ENCODE assay signal across 16 cellular contexts in genomic region chr5:131364507-131365050, GRCh38.
A peak's percentile ranks its signal among the peaks of the same experiment; 100 is the strongest.
DNase-seq lines count a peak whose midpoint lies in the region; ATAC-seq and TF ChIP-seq lines count a peak whose summit lies in the region.
"Had no signal": no experiment of that assay in that cellular context is flagged by ENCODE, and none has a peak within 500 bp of the region (broad histone marks: within the 10 kb centered on the region; RNA-seq: fewer than 3 reads in every experiment).

No MANE protein-coding gene starts in this region.

- no peak for TF ChIP-seq CTCF in natural killer cell (IDR thresholded peaks at IDR 0.05)

- no peaks in the 10 kb centered on the region for H3K27me3 Mint-ChIP-seq in CD8-positive, alpha-beta memory T cell
- H3K27me3 Mint-ChIP-seq in activated T-helper 2 cell treated with anti-CD3 and anti-CD28 coated beads, Interferon-gamma antibody, Interleukin-2, Interleukin-4, amounts not matched to agents 10 μg/mL and 5 μg/mL and 100 μg/mL, durations not matched to agents 14 hours and 24 hours and 36 hours (ENCODE audit: low read depth): no peaks in the 10 kb centered on the region
- no peaks in the 10 kb centered on the region for H3K27me3 Mint-ChIP-seq in natural killer cell (ENCODE audit: low read depth in 2 of 2)

- no peak overlapping the region for H3K27ac ChIP-seq in CD8-positive, alpha-beta memory T cell (ENCODE audit: low read depth, low read length)
- H3K27ac ChIP-seq: body of pancreas, hepatocyte, SK-N-MC, transverse colon, WERI-Rb-1 had no signal

- POLR2A ChIA-PET in CD8-positive, alpha-beta memory T cell (lab: Charles Lee): no interaction called here

- no peak overlapping the region for H3K4me3 ChIP-seq in CD8-positive, alpha-beta memory T cell (ENCODE audit: low read length)
- H3K4me3 ChIP-seq: body of pancreas, hepatocyte, SK-N-MC, transverse colon had no signal

- DNase-seq in CD8-positive, alpha-beta memory T cell: peak in 1 of 5 donors; percentile 48
- DNase-seq in KBM-7 (peak; percentile 29), natural killer cell (no peak), GM19240 (ENCODE audit: insufficient read length, low spot score) (no peak), NCI-H748 (lab: John Stamatoyannopoulos, UW; ENCODE audit: unreplicated experiment) (no peak)
- no peak for DNase-seq in activated T-helper 2 cell treated with anti-CD3 and anti-CD28 coated beads, Interferon-gamma antibody, Interleukin-2, Interleukin-4, amounts not matched to agents 10 μg/mL and 5 μg/mL and 100 μg/mL, durations not matched to agents 14 hours and 24 hours and 36 hours (ENCODE audit: low spot score)
- DNase-seq: activated T-cell treated with anti-CD3 and anti-CD28 coated beads, Interleukin-2, amount 50 U/mL, for 4 hours; body of pancreas; GDM1; left colon; OCI-M1; transverse colon; WERI-Rb-1 had no signal

- peaks cover 4% of the 10 kb centered on the region for H3K36me3 ChIP-seq in CD8-positive, alpha-beta memory T cell (ENCODE audit: insufficient read depth, low read length)

- no peaks in the 10 kb centered on the region for H3K9me3 Mint-ChIP-seq in CD8-positive, alpha-beta memory T cell
- H3K9me3 Mint-ChIP-seq in activated T-helper 2 cell treated with anti-CD3 and anti-CD28 coated beads, Interferon-gamma antibody, Interleukin-2, Interleukin-4, amounts not matched to agents 10 μg/mL and 5 μg/mL and 100 μg/mL, durations not matched to agents 14 hours and 24 hours and 36 hours: peaks cover 12% of the 10 kb centered on the region
- H3K9me3 Mint-ChIP-seq in natural killer cell: no peaks in the 10 kb centered on the region
- H3K9me3 Mint-ChIP-seq: activated T-cell treated with anti-CD3 and anti-CD28 coated beads, Interleukin-2, amount 50 U/mL, for 4 hours had no signal

- peak overlapping the region; percentile 57 to 97 (median 90) for H3K27ac Mint-ChIP-seq in CD8-positive, alpha-beta memory T cell
- H3K27ac Mint-ChIP-seq in activated T-helper 2 cell treated with anti-CD3 and anti-CD28 coated beads, Interferon-gamma antibody, Interleukin-2, Interleukin-4, amounts not matched to agents 10 μg/mL and 5 μg/mL and 100 μg/mL, durations not matched to agents 14 hours and 24 hours and 36 hours: peak overlapping the region; percentile 78
- peak overlapping the region; percentile 75 to 95 for H3K27ac Mint-ChIP-seq in natural killer cell

- H3K9me3 ChIP-seq in CD8-positive, alpha-beta memory T cell (ENCODE audit: low read length): no peaks in the 10 kb centered on the region
- H3K9me3 ChIP-seq: body of pancreas, transverse colon had no signal

- ATAC-seq in natural killer cell: peak; percentile 21 to 65 (median 37)
- no peak for ATAC-seq in GM21528 (IDR thresholded peaks at IDR 0.05; ENCODE audit: low FRiP score, unreplicated experiment)
- ATAC-seq: body of pancreas, left colon had no signal

- H3K27me3 ChIP-seq in CD8-positive, alpha-beta memory T cell (ENCODE audit: insufficient read depth, low read length, poor library complexity, severe bottlenecking): no peaks in the 10 kb centered on the region
- H3K27me3 ChIP-seq: body of pancreas, hepatocyte, transverse colon had no signal

- CTCF ChIA-PET in CD8-positive, alpha-beta memory T cell (lab: Charles Lee): interaction anchor here (1.0 kb wide), 1 partner anchor 9 kb away, joined by 3 read pairs; no protein-coding TSS in a partner anchor

- intact Hi-C loops in activated T-helper 2 cell treated with anti-CD3 and anti-CD28 coated beads, Interferon-gamma antibody, Interleukin-2, Interleukin-4, amounts not matched to agents 10 μg/mL and 5 μg/mL and 100 μg/mL, durations not matched to agents 14 hours and 24 hours and 36 hours (cut with micrococcal nuclease): no loop called here
- intact Hi-C loops in natural killer cell (cut with micrococcal nuclease): no loop called here

- peak overlapping the region in 6 of 7 donors; percentile 0 to 62 (median 35) for H3K4me3 Mint-ChIP-seq in CD8-positive, alpha-beta memory T cell
- peak overlapping the region; percentile 6 for H3K4me3 Mint-ChIP-seq in activated T-helper 2 cell treated with anti-CD3 and anti-CD28 coated beads, Interferon-gamma antibody, Interleukin-2, Interleukin-4, amounts not matched to agents 10 μg/mL and 5 μg/mL and 100 μg/mL, durations not matched to agents 14 hours and 24 hours and 36 hours (ENCODE audit: low read depth)
- no peak overlapping the region for H3K4me3 Mint-ChIP-seq in natural killer cell
- H3K4me3 Mint-ChIP-seq: activated T-cell treated with anti-CD3 and anti-CD28 coated beads, Interleukin-2, amount 50 U/mL, for 4 hours had no signal

- peaks cover 10 to 77% (median 15%) of the 10 kb centered on the region in 3 donors for H3K36me3 Mint-ChIP-seq in CD8-positive, alpha-beta memory T cell
- peaks cover 72% of the 10 kb centered on the region for H3K36me3 Mint-ChIP-seq in activated T-helper 2 cell treated with anti-CD3 and anti-CD28 coated beads, Interferon-gamma antibody, Interleukin-2, Interleukin-4, amounts not matched to agents 10 μg/mL and 5 μg/mL and 100 μg/mL, durations not matched to agents 14 hours and 24 hours and 36 hours (ENCODE audit: low read depth)
- H3K36me3 Mint-ChIP-seq in natural killer cell: no peaks in the 10 kb centered on the region

- in situ Hi-C loops in KBM-7 (cut with MboI; ENCODE audit: low pct_unique_long_range_greater_than_20kb, low sequenced_read_pairs): no loop called here

- H3K4me1 Mint-ChIP-seq in CD8-positive, alpha-beta memory T cell: peaks cover 69 to 96% (median 92%) of the 10 kb centered on the region in 3 donors
- H3K4me1 Mint-ChIP-seq in activated T-helper 2 cell treated with anti-CD3 and anti-CD28 coated beads, Interferon-gamma antibody, Interleukin-2, Interleukin-4, amounts not matched to agents 10 μg/mL and 5 μg/mL and 100 μg/mL, durations not matched to agents 14 hours and 24 hours and 36 hours (ENCODE audit: low read depth): peaks cover 44% of the 10 kb centered on the region
- H3K4me1 Mint-ChIP-seq in natural killer cell: peaks cover 53 to 68% of the 10 kb centered on the region in 2 donors

- peaks cover 66% of the 10 kb centered on the region for H3K4me1 ChIP-seq in CD8-positive, alpha-beta memory T cell (ENCODE audit: insufficient read depth, low read length)
- H3K4me1 ChIP-seq: body of pancreas had no signal
